ENCODE assay signal across 8 cellular contexts in the genomic region with DNA sequence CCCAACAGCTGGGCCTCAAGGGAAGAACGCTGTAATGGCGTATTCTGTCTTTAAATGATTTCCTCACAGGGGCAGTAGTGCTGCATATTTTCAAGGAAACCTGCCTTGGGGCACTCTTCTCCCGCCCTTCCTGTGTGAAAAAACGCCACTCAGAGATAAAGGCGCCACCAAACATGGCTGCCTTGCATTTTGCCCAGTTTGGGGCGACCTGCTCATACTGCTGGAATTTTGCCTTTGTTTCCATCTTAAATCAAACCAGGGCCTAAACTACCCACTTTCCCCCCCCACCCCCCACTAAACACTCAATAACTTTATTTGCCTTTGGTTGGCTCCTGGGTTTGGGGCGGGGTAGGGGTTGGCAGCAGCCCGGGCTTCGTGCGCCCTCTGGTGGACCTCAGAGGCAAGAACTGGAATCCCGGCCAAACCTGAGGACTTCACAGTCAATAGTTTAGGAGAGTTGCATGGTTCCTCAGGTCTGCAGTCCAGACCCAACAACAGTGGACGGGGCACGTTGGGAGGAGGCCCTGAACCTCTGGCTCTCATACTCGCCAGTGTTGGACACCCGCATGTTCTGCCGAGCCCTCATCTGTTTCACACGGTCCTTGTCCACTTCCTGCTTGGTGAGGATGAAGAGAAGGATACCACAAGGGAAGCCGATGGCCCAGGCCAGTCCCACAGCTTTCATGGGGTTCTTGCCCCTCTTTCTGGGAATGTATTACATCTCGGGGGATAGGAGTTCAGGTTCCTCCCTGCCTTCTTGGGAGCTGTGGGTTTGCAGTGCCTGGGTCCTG.
A peak's percentile ranks its signal among the peaks of the same experiment; 100 is the strongest.
DNase-seq lines count a peak whose midpoint lies in the region; ATAC-seq lines count a peak whose summit lies in the region.

No MANE protein-coding gene starts in this region.

- H3K9me3 ChIP-seq in neuron (ENCODE audit: low read length), result no peaks in the 10 kb centered on the region

- no peaks in the 10 kb centered on the region for H3K4me1 ChIP-seq in neuron (ENCODE audit: insufficient read depth, low read length)

- peak; percentile 84 for ATAC-seq in HG02571 (IDR thresholded peaks at IDR 0.05; ENCODE audit: unreplicated experiment)

- intact Hi-C loops in activated T-helper 2 cell treated with anti-CD3 and anti-CD28 coated beads, Interferon-gamma antibody, Interleukin-2, Interleukin-4, amounts not matched to agents 10 μg/mL and 5 μg/mL and 100 μg/mL, durations not matched to agents 14 hours and 24 hours and 36 hours (cut with micrococcal nuclease), result no loop called here

- no peak overlapping the region for H3K4me3 Mint-ChIP-seq in activated T-helper 2 cell treated with anti-CD3 and anti-CD28 coated beads, Interferon-gamma antibody, Interleukin-2, Interleukin-4, amounts not matched to agents 10 μg/mL and 5 μg/mL and 100 μg/mL, durations not matched to agents 14 hours and 24 hours and 36 hours (ENCODE audit: low read depth)

- DNase-seq in NCI-H1105 (lab: John Stamatoyannopoulos, UW) (peak; percentile 4), NCI-H1105 treated with DMSO at 0.1 percent for 48 hours (lab: John Stamatoyannopoulos, UW) (no peak), RPMI7951 (ENCODE audit: low read depth) (peak; percentile 21), SHP77 (lab: John Stamatoyannopoulos, UW) (no peak)
- DNase-seq in central memory CD4-positive, alpha-beta T cell, result peak; percentile 78
- no peak for DNase-seq in activated T-helper 2 cell treated with anti-CD3 and anti-CD28 coated beads, Interferon-gamma antibody, Interleukin-2, Interleukin-4, amounts not matched to agents 10 μg/mL and 5 μg/mL and 100 μg/mL, durations not matched to agents 14 hours and 24 hours and 36 hours (ENCODE audit: low spot score)

- no peaks in the 10 kb centered on the region for H3K27me3 Mint-ChIP-seq in activated T-helper 2 cell treated with anti-CD3 and anti-CD28 coated beads, Interferon-gamma antibody, Interleukin-2, Interleukin-4, amounts not matched to agents 10 μg/mL and 5 μg/mL and 100 μg/mL, durations not matched to agents 14 hours and 24 hours and 36 hours (ENCODE audit: low read depth)

- H3K36me3 ChIP-seq in neuron (ENCODE audit: insufficient read depth, low read length), result peaks cover 3% of the 10 kb centered on the region

- peaks cover 3% of the 10 kb centered on the region for H3K27me3 ChIP-seq in neuron (ENCODE audit: insufficient read depth, low read length)

- peak overlapping the region; percentile 37 for H3K4me3 ChIP-seq in neuron (ENCODE audit: low read length)

- no peaks in the 10 kb centered on the region for H3K9me3 Mint-ChIP-seq in activated T-helper 2 cell treated with anti-CD3 and anti-CD28 coated beads, Interferon-gamma antibody, Interleukin-2, Interleukin-4, amounts not matched to agents 10 μg/mL and 5 μg/mL and 100 μg/mL, durations not matched to agents 14 hours and 24 hours and 36 hours

- peak overlapping the region; percentile 30 for H2AFZ ChIP-seq in neuron (ENCODE audit: low read depth, low read length)

- no peaks in the 10 kb centered on the region for H3K36me3 Mint-ChIP-seq in activated T-helper 2 cell treated with anti-CD3 and anti-CD28 coated beads, Interferon-gamma antibody, Interleukin-2, Interleukin-4, amounts not matched to agents 10 μg/mL and 5 μg/mL and 100 μg/mL, durations not matched to agents 14 hours and 24 hours and 36 hours (ENCODE audit: low read depth)

- H3K27ac Mint-ChIP-seq in activated T-helper 2 cell treated with anti-CD3 and anti-CD28 coated beads, Interferon-gamma antibody, Interleukin-2, Interleukin-4, amounts not matched to agents 10 μg/mL and 5 μg/mL and 100 μg/mL, durations not matched to agents 14 hours and 24 hours and 36 hours, result no peak overlapping the region

- no peaks in the 10 kb centered on the region for H3K4me1 Mint-ChIP-seq in activated T-helper 2 cell treated with anti-CD3 and anti-CD28 coated beads, Interferon-gamma antibody, Interleukin-2, Interleukin-4, amounts not matched to agents 10 μg/mL and 5 μg/mL and 100 μg/mL, durations not matched to agents 14 hours and 24 hours and 36 hours (ENCODE audit: low read depth)

Comparison
In these comparisons a context has a peak if more than half of its experiments do, and no peak if none do; other contexts are left out.
1. DNase-seq: peak in NCI-H1105 (single experiment), RPMI7951 (single experiment) and central memory CD4-positive, alpha-beta T cell (single experiment); none in NCI-H1105 treated with DMSO at 0.1 percent for 48 hours (single experiment), SHP77 (0 of 2) and activated T-helper 2 cell treated with anti-CD3 and anti-CD28 coated beads, Interferon-gamma antibody, Interleukin-2, Interleukin-4, amounts not matched to agents 10 μg/mL and 5 μg/mL and 100 μg/mL, durations not matched to agents 14 hours and 24 hours and 36 hours (single experiment).